ENCODE assay signal across 8 cellular contexts in the genomic region with DNA sequence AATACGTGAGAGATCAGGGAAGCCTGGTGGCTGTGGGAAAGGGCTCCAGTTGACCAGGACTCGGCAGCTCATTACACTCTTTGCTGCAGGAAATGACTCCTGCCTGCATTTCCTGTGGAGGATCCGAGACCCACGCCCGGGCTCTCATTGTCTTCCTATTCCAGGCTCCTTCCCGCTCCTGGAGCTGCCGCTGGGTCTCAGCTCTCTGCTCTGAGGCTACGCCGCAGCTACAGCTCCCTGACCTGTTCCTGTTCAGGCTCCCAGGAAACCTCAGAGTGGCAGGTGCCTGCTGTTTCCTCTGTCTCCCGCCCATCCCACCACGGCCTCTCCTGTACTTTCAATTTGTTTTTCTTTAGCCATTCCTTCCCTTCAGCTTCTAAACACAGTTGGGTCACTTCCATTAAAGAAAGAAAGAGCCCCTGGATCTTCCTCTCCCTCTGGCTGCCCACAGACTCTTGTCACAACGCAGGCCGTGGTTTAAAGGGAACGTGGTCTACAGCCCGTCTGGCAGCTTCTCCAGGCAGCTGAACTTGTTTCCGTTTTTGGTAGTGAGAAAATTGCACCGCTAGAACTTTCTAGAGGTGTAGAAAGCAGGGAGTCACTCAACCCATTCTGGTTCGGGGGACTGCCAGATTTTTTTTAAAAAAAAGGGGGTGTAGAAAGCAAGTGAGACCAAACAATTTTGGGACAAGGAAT.
DNase-seq lines count a peak whose midpoint lies in the region; ATAC-seq and TF ChIP-seq lines count a peak whose summit lies in the region.

No MANE protein-coding gene starts in this region.

- peak overlapping the region; percentile 86 for H3K27ac Mint-ChIP-seq in T-helper 17 cell

- H3K4me2 ChIP-seq in hepatocyte, result peak overlapping the region; percentile 33

- no peaks in the 10 kb centered on the region for H4K20me1 ChIP-seq in hepatocyte (ENCODE audit: insufficient read depth, poor library complexity, severe bottlenecking)

- H3K9me2 ChIP-seq in hepatocyte (replicated peaks; ENCODE audit: insufficient read depth), result no peaks in the 10 kb centered on the region

- TF ChIP-seq CTCF in hepatocyte (IDR thresholded peaks at IDR 0.05; ENCODE audit: poor library complexity) (no peak), thoracic aorta (IDR thresholded peaks at IDR 0.05) (no peak)

- H3K27ac ChIP-seq in hepatocyte (no peak overlapping the region), thoracic aorta (no peak overlapping the region)

- peak; percentile 15 for DNase-seq in activated gamma-delta T cell treated with Interleukin-2 at 50 U/mL for 16 hours
- no peak for DNase-seq in activated gamma-delta T cell (lab: John Stamatoyannopoulos, UW)
- DNase-seq in T-helper 17 cell, result no peak
- DNase-seq in hepatocyte (ENCODE audit: low spot score), result no peak
- DNase-seq in thoracic aorta (ENCODE audit: low spot score), result no peak
- DNase-seq in NCI-H446 treated with DMSO at 0.1 percent for 48 hours (lab: John Stamatoyannopoulos, UW), result no peak
- DNase-seq in HUDEP-2 (lab: John Stamatoyannopoulos, UW; ENCODE audit: unreplicated experiment in 76 of 76), result no peak

- H3K27me3 Mint-ChIP-seq in T-helper 17 cell, result peaks cover 5% of the 10 kb centered on the region

- 78% methylated on average over 18 of the region's 18 CpGs for WGBS in hepatocyte (ENCODE audit: low lambda C conversion rate, missing lambda C conversion rate)

- peaks cover 18% of the 10 kb centered on the region for H3K4me1 Mint-ChIP-seq in T-helper 17 cell

- H3K27me3 ChIP-seq in hepatocyte (no peaks in the 10 kb centered on the region), thoracic aorta (replicated peaks; ENCODE audit: insufficient read depth) (no peaks in the 10 kb centered on the region)

- H3K36me3 ChIP-seq in hepatocyte (replicated peaks; ENCODE audit: insufficient read depth, low read depth) (no peaks in the 10 kb centered on the region), thoracic aorta (no peaks in the 10 kb centered on the region)

- H3K4me1 ChIP-seq in hepatocyte (ENCODE audit: insufficient read depth) (no peaks in the 10 kb centered on the region), thoracic aorta (ENCODE audit: control insufficient read depth in 1 of 2, low read depth in 2 of 2) (peaks cover 0 to 4% of the 10 kb centered on the region in 2 donors)

- H3K36me3 Mint-ChIP-seq in T-helper 17 cell (ENCODE audit: low read depth), result peaks cover 2% of the 10 kb centered on the region

- H2AFZ ChIP-seq in hepatocyte, result no peak overlapping the region

- H3K9me3 ChIP-seq in T-helper 17 cell (ENCODE audit: control insufficient read depth, low read length, poor library complexity, severe bottlenecking) (no peaks in the 10 kb centered on the region), hepatocyte (ENCODE audit: low read depth) (no peaks in the 10 kb centered on the region), thoracic aorta (no peaks in the 10 kb centered on the region)

- H3K4me3 ChIP-seq in hepatocyte, result no peak overlapping the region
- peak overlapping the region; percentile 73 for H3K4me3 ChIP-seq in thoracic aorta

- ATAC-seq in T-helper 17 cell, result peak; percentile 62
- no peak for ATAC-seq in thoracic aorta (ENCODE audit: insufficient number of reproducible peaks, low FRiP score, low read depth)
- no peak for ATAC-seq in GM21515 (IDR thresholded peaks at IDR 0.05; ENCODE audit: unreplicated experiment)

- H3K79me2 ChIP-seq in hepatocyte, result no peaks in the 10 kb centered on the region

- peak overlapping the region; percentile 97 for H3K4me3 Mint-ChIP-seq in T-helper 17 cell
